In the genomic region with DNA sequence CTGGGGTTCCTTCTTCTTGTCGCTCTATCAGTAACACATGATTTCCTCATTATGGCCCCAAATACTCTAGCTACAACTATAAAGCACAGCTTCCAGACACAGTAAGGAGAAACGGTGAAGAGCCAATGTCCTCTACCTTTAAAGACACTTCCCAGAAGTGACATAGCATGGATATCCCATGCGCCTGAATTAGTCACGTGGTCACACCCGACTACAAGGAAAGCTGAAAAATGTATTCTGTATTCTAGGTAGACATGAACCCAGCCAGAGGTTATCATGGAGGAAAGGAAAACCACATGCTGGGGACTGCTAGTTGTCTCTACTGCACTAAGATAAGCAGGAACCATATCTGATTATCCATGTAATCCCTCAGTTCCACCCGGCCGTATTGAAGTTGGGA, we compare ENCODE assay signal across 28 cellular contexts.
"Had no signal": no experiment of that assay in that cellular context is flagged by ENCODE, and none has a peak within 500 bp of the region (broad histone marks: within the 10 kb centered on the region; RNA-seq: fewer than 3 reads in every experiment).

No MANE protein-coding gene starts in this region.

- FAIRE-seq: colon, endometrium, endothelial cell of umbilical vein, frontal cortex had no signal

- H3K4me3 ChIP-seq: colonic mucosa, coronary artery, dorsolateral prefrontal cortex, esophagus muscularis mucosa, esophagus squamous epithelium, gastrocnemius medialis, gastroesophageal sphincter, heart left ventricle, heart right ventricle had no signal

- H3K9me3 ChIP-seq: colonic mucosa, esophagus muscularis mucosa, esophagus squamous epithelium, gastrocnemius medialis, gastroesophageal sphincter, heart left ventricle, heart right ventricle had no signal

- DNase-seq: colonic mucosa; cortex of kidney; dermis blood vessel endothelial cell; dorsolateral prefrontal cortex; effector CD4-positive, alpha-beta T cell; effector CD8-positive, alpha-beta T cell; effector memory CD4-positive, alpha-beta T cell; effector memory CD8-positive, alpha-beta T cell; endodermal cell; erythroblast; esophagus squamous epithelium; foreskin fibroblast; foreskin keratinocyte; foreskin melanocyte; gastrocnemius medialis; glutamatergic neuron; head of caudate nucleus; heart left ventricle; heart right ventricle had no signal

- H3K27me3 ChIP-seq: foreskin keratinocyte had no signal

- ATAC-seq: effector memory CD8-positive, alpha-beta T cell; esophagus mucosa; foreskin keratinocyte; gastrocnemius medialis; gastroesophageal sphincter; heart left ventricle; heart right ventricle had no signal

- H3K36me3 ChIP-seq: colonic mucosa, esophagus muscularis mucosa, esophagus squamous epithelium, gastrocnemius medialis, gastroesophageal sphincter, heart left ventricle, heart right ventricle had no signal

- H3K27ac ChIP-seq: colonic mucosa, coronary artery, dorsolateral prefrontal cortex, epithelial cell of prostate, esophagus muscularis mucosa, esophagus squamous epithelium, foreskin keratinocyte, gastrocnemius medialis, gastroesophageal sphincter, heart left ventricle, heart right ventricle had no signal

- H3K4me1 ChIP-seq: colonic mucosa, gastrocnemius medialis, gastroesophageal sphincter, heart right ventricle had no signal
